ENCODE assay signal across 17 cellular contexts in the genomic region with DNA sequence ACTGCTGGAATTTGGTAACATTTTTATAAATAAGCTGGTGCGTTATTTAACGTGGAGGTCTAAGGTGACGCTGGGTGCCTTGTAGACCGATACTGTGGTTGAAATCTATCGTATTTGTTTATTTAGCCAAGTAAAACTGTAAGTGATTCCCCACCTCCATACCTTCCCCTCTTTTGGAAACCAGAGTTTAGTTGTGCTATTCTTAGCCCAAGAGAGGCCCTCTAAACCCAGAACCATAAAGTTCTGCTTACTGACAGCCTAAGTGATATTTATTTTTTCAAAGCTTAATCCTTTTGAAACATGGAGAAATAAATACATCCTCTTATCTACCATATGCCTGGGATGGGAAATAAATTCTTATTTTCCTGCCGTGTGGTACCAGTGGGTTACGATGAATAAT.
"Had no signal": no experiment of that assay in that cellular context is flagged by ENCODE, and none has a peak within 500 bp of the region (broad histone marks: within the 10 kb centered on the region; RNA-seq: fewer than 3 reads in every experiment).

No MANE protein-coding gene starts in this region.

- H3K4me1 Mint-ChIP-seq: naive thymus-derived CD8-positive, alpha-beta T cell; stimulated activated effector memory CD8-positive, alpha-beta T cell treated with anti-CD3 and anti-CD28 coated beads, Interleukin-12 subunit alpha, Interleukin-12 subunit beta, amount 100 ng/mL, for 72 hours had no signal

- H3K9me3 ChIP-seq: left lung, lower lobe of right lung, neutrophil, pancreas, sigmoid colon, stomach, thyroid gland had no signal

- H3K36me3 Mint-ChIP-seq: stimulated activated effector memory CD8-positive, alpha-beta T cell treated with anti-CD3 and anti-CD28 coated beads, Interleukin-12 subunit alpha, Interleukin-12 subunit beta, amount 100 ng/mL, for 72 hours had no signal

- DNase-seq: dorsolateral prefrontal cortex; effector CD4-positive, alpha-beta T cell; kidney; left lung; lower lobe of right lung; naive thymus-derived CD8-positive, alpha-beta T cell; pancreas; sigmoid colon; stimulated activated CD4-positive, alpha-beta T cell treated with anti-CD3 and anti-CD28 coated beads, Interleukin-2, amount 100 ng/mL, for 24 hours; stimulated activated CD4-positive, alpha-beta T cell treated with anti-CD3 and anti-CD28 coated beads, Interleukin-4, amount 100 ng/mL, for 24 hours; stimulated activated naive CD4-positive, alpha-beta T cell treated with Interleukin-2 at 50 U/mL for 16 hours; stomach; thyroid gland; trophoblast cell had no signal

- H3K27me3 ChIP-seq: dorsolateral prefrontal cortex, left lung, neutrophil, pancreas, sigmoid colon, stomach, thyroid gland had no signal

- H3K4me3 ChIP-seq: dorsolateral prefrontal cortex, left lung, lower lobe of right lung, pancreas, sigmoid colon, stomach, thyroid gland had no signal

- H3K4me3 Mint-ChIP-seq: naive thymus-derived CD8-positive, alpha-beta T cell; neural crest cell; stimulated activated effector memory CD8-positive, alpha-beta T cell treated with anti-CD3 and anti-CD28 coated beads, Interleukin-12 subunit alpha, Interleukin-12 subunit beta, amount 100 ng/mL, for 72 hours had no signal

- H3K27me3 Mint-ChIP-seq: naive thymus-derived CD8-positive, alpha-beta T cell had no signal

- H3K9me3 Mint-ChIP-seq: stimulated activated effector memory CD8-positive, alpha-beta T cell treated with anti-CD3 and anti-CD28 coated beads, Interleukin-12 subunit alpha, Interleukin-12 subunit beta, amount 100 ng/mL, for 72 hours had no signal

- H3K36me3 ChIP-seq: left lung, lower lobe of right lung, neutrophil, pancreas, sigmoid colon, stomach, thyroid gland had no signal

- H3K27ac ChIP-seq: dorsolateral prefrontal cortex, left lung, lower lobe of right lung, neutrophil, pancreas, sigmoid colon, stomach, thyroid gland had no signal

- H3K4me1 ChIP-seq: left lung, pancreas, thyroid gland had no signal

- ATAC-seq: left lung; lower lobe of right lung; naive thymus-derived CD8-positive, alpha-beta T cell; pancreas; stimulated activated effector memory CD8-positive, alpha-beta T cell treated with anti-CD3 and anti-CD28 coated beads, Interleukin-12 subunit alpha, Interleukin-12 subunit beta, amount 100 ng/mL, for 72 hours had no signal

- H3K27ac Mint-ChIP-seq: naive thymus-derived CD8-positive, alpha-beta T cell; stimulated activated effector memory CD8-positive, alpha-beta T cell treated with anti-CD3 and anti-CD28 coated beads, Interleukin-12 subunit alpha, Interleukin-12 subunit beta, amount 100 ng/mL, for 72 hours had no signal
